Comparison of ENCODE assay signal across 12 cellular contexts in the genomic region with DNA sequence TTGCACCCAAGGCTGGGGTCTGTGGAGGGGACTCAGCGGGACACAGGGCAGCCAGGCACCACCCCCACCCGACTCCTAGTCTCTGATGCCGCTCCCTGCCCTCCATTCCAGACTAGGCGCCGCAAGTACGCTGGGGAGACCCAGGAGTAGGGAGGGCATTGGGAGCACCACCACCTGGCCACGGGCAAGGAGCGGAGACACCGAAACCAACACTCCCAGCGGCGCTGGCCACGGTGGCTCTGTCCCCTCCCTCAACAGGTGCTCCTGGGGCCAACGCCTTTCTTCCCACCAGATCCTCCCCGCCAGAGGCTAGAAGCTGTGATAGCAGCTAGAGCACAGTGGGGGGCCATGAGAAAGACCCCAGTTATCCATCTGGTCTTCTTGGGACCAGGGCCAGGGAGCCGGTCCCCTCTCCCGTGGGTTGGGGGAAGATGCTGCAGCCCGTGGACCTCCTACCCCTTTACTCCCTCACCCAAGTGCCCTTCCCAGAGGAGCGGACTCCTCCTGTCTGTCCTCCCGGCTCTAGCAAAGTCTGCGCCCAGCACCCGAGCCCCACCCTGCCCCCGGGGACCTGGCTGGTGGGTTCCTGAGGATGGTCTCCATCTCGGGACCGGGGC. TPM values are rescaled to one million over a fixed set of nuclear protein-coding genes. Genes with fewer than 3 reads are reported as not detected.
DNase-seq lines count a peak whose midpoint lies in the region; ATAC-seq and TF ChIP-seq lines count a peak whose summit lies in the region.
"Had no signal": no experiment of that assay in that cellular context is flagged by ENCODE, and none has a peak within 500 bp of the region (broad histone marks: within the 10 kb centered on the region; RNA-seq: fewer than 3 reads in every experiment).

No MANE protein-coding gene starts in this region.

- H3K4me1 Mint-ChIP-seq in MCF 10A (ENCODE audit: insufficient read depth, unreplicated experiment), result peaks cover 12% of the 10 kb centered on the region

- H3K27me3 Mint-ChIP-seq in MCF 10A (ENCODE audit: insufficient read depth, unreplicated experiment), result no peaks in the 10 kb centered on the region

- no peaks in the 10 kb centered on the region for H4K20me1 ChIP-seq in PC-9 (ENCODE audit: insufficient read depth)

- H3K4me3 ChIP-seq in breast epithelium (peak overlapping the region in 1 of 3 donors; percentile 67), PC-9 (no peak overlapping the region), iPS-11a (ENCODE audit: low read depth, low read length) (peak overlapping the region; percentile 48), urinary bladder (ENCODE audit: low read depth, low read length) (peak overlapping the region; percentile 20)

- H3K9me3 ChIP-seq in breast epithelium, result no peaks in the 10 kb centered on the region
- H3K9me3 ChIP-seq in PC-9 (ENCODE audit: insufficient read depth, low read depth), result no peaks in the 10 kb centered on the region

- H3K9me3 Mint-ChIP-seq in MCF 10A (ENCODE audit: unreplicated experiment), result no peaks in the 10 kb centered on the region

- no peak overlapping the region for H2AFZ ChIP-seq in PC-9

- peak overlapping the region; percentile 35 for H3K27ac Mint-ChIP-seq in MCF 10A (ENCODE audit: low read depth, unreplicated experiment)

- POLR2A ChIA-PET in MCF 10A (lab: Yijun Ruan, JAX) (interaction anchor here (0.6 to 2.0 kb wide), 4 partner anchors 11 to 25 kb away, joined by 3 to 7 read pairs (median 3); a partner anchor contains a TSS), PC-9 (lab: Charles Lee; ENCODE audit: unreplicated experiment) (no interaction called here)

- TF ChIP-seq CTCF in MCF 10A (IDR thresholded peaks at IDR 0.05; ENCODE audit: unreplicated experiment), result no peak
- no peak for TF ChIP-seq CTCF in breast epithelium (IDR thresholded peaks at IDR 0.05)
- no peak for TF ChIP-seq CTCF in PC-9 (conservative IDR thresholded peaks at IDR 0.05)

- no peak overlapping the region for H3K27ac ChIP-seq in breast epithelium
- H3K27ac ChIP-seq in PC-9, result no peak overlapping the region
- no peak overlapping the region for H3K27ac ChIP-seq in urinary bladder (ENCODE audit: low read depth)

- 12% methylated on average over 24 of the region's 24 CpGs for whole genome bisulfite sequencing in urinary bladder

- BruUV-seq in MCF 10A (replicated peaks; lab: Mats Ljungman, UMichigan) (no TSS peak), PC-9 (replicated peaks; lab: Mats Ljungman, UMichigan) (no TSS peak)

- H3K27me3 ChIP-seq in breast epithelium (peaks cover 5 to 25% of the 10 kb centered on the region in 2 donors), PC-9 (ENCODE audit: insufficient read depth, low read depth) (no peaks in the 10 kb centered on the region)

- no peak for ATAC-seq in HG02852 (IDR thresholded peaks at IDR 0.05; ENCODE audit: unreplicated experiment)
- ATAC-seq in HG02759 (IDR thresholded peaks at IDR 0.05; ENCODE audit: unreplicated experiment), result no peak

- H3K79me2 ChIP-seq in PC-9 (ENCODE audit: low read depth), result peaks cover 16% of the 10 kb centered on the region

- peak overlapping the region; percentile 37 for H3K4me2 ChIP-seq in PC-9

- H3K36me3 ChIP-seq in breast epithelium, result no peaks in the 10 kb centered on the region
- no peaks in the 10 kb centered on the region; the same call in 1 of the 2 replicates for H3K36me3 ChIP-seq in PC-9 (ENCODE audit: low read depth)
- H3K36me3 ChIP-seq in urinary bladder (ENCODE audit: insufficient read depth), result peaks cover 5% of the 10 kb centered on the region

- intact Hi-C loops in MCF 10A (cut with micrococcal nuclease) (no loop called here), breast epithelium (cut with DNase I; ENCODE audit: low total_unique reads) (no loop called here), PC-9 (cut with micrococcal nuclease; ENCODE audit: unreplicated experiment) (no loop called here)

- peaks cover 28% of the 10 kb centered on the region for H3K36me3 Mint-ChIP-seq in MCF 10A (ENCODE audit: insufficient read depth, unreplicated experiment)

- no peak for TF ChIP-seq POLR2A in breast epithelium (IDR thresholded peaks at IDR 0.05)

- peaks cover 9 to 22% of the 10 kb centered on the region in 2 donors for H3K4me1 ChIP-seq in breast epithelium
- H3K4me1 ChIP-seq in PC-9 (replicated peaks; ENCODE audit: insufficient read depth), result peaks cover 39% of the 10 kb centered on the region
- H3K4me1 ChIP-seq in urinary bladder (ENCODE audit: insufficient read depth), result no peaks in the 10 kb centered on the region

- CTCF ChIA-PET in MCF 10A (lab: Yijun Ruan, JAX), result interaction anchor here (0.7 kb wide), 1 partner anchor 163 kb away, joined by 4 read pairs; no protein-coding TSS in a partner anchor
- CTCF ChIA-PET in PC-9 (lab: Charles Lee), result no interaction called here

- peaks cover 62% of the 10 kb centered on the region for H3F3A ChIP-seq in PC-9 (ENCODE audit: insufficient read depth, low read depth)

- H3K9me2 ChIP-seq in PC-9 (ENCODE audit: insufficient read depth), result no peaks in the 10 kb centered on the region

- DNase-seq in MCF 10A (ENCODE audit: unreplicated experiment), result no peak
- DNase-seq in breast epithelium (ENCODE audit: low spot score in 2 of 2), result no peak
- DNase-seq in PC-9, result no peak
- no peak for DNase-seq in HCEC 1CT
- DNase-seq: cortex of kidney, OCI-M1 had no signal

- H3K4me3 Mint-ChIP-seq in MCF 10A (ENCODE audit: unreplicated experiment), result peak overlapping the region; percentile 49

RNA-seq across cellular contexts. Expression of a gene that starts 0.5 kb away (rescaled TPM):
- total RNA-seq in MCF 10A (2022), result 0.68 and 1.1 TPM in 2 replicates
- total RNA-seq in breast epithelium, result 1 to 10 TPM in 1 of 3 donors, under 1 TPM in 2; 0.44 to 2.0 (median 0.64) TPM
- total RNA-seq in PC-9 (2021), result 4.3 and 4.5 TPM in 2 replicates
- 2.0 TPM for total RNA-seq in urinary bladder
- polyA plus RNA-seq in urinary bladder, result 1.8 TPM

RNA-seq across cellular contexts. Expression of a gene that starts 5.3 kb away (rescaled TPM):
- total RNA-seq in MCF 10A (2022) (34.6 and 40.8 TPM in 2 replicates), breast epithelium (10 to 100 TPM; 15.7 to 18.1 (median 17.9) TPM), PC-9 (2021) (59.7 and 63.8 TPM in 2 replicates), urinary bladder (7.7 TPM)
- polyA plus RNA-seq in urinary bladder, result 27.8 TPM

RNA-seq across cellular contexts. Expression of a gene that starts 8.0 kb away (rescaled TPM):
- total RNA-seq in MCF 10A (2022) (1.1 TPM in 1 of 2 replicates, not detected in the other), breast epithelium (under 1 TPM in 2 of 3 donors, not detected in 1; 0.88 to 0.98 TPM), PC-9 (2021) (11.1 and 12.7 TPM in 2 replicates), urinary bladder (not detected)
- 0.16 TPM for polyA plus RNA-seq in urinary bladder
- total RNA-seq: Daoy, posterior vena cava had no signal

RNA-seq across cellular contexts. Expression of a gene that starts 17.5 kb away (rescaled TPM):
- total RNA-seq in MCF 10A (2022) (25.8 and 26.8 TPM in 2 replicates), breast epithelium (10 to 100 TPM; 32.9 to 42.3 (median 33.1) TPM), PC-9 (2021) (51.3 and 66.4 TPM in 2 replicates), urinary bladder (10.9 TPM)
- 50.6 TPM for polyA plus RNA-seq in urinary bladder

RNA-seq across cellular contexts. Expression of a gene that starts 20.3 kb away (rescaled TPM):
- total RNA-seq in MCF 10A (2022) (177 and 252 TPM in 2 replicates), breast epithelium (10 to 100 TPM; 16.0 to 25.2 (median 22.2) TPM), PC-9 (2021) (68.4 and 72.5 TPM in 2 replicates), urinary bladder (6.3 TPM)
- polyA plus RNA-seq in urinary bladder, result 38.4 TPM
